22 cellular contexts compared by ENCODE assay signal in the genomic region with DNA sequence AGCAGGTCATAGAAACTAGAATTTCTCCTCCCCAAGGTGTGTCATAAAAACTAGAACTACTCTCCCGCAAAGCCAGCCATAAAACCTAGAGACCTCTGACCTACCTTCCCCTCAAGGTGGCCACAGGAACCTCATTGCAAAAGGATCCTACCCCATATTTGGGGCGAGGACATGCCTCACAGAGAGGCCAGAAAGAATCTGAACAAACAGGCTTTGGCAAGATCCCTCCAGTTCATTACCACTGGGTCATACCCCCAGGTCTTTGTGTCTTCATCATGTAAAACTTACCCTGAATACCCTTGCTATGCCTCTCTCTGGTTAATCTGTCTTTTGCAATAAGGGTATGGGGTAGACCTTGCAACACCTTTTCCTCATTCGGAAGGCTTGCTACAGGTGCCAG.
"Had no signal": no experiment of that assay in that cellular context is flagged by ENCODE, and none has a peak within 500 bp of the region (broad histone marks: within the 10 kb centered on the region; RNA-seq: fewer than 3 reads in every experiment).

No MANE protein-coding gene starts in this region.

- H3K4me1 Mint-ChIP-seq: neural progenitor cell had no signal

- H3K9me3 ChIP-seq: right lobe of liver, tibial nerve had no signal

- DNase-seq: activated CD4-positive, alpha-beta T cell treated with anti-CD3 and anti-CD28 coated beads for 4 hours; activated CD4-positive, alpha-beta T cell treated with anti-CD3 and anti-CD28 coated beads, Interleukin-2, amount 50 U/mL, for 4 hours; activated gamma-delta T cell treated with Interleukin-2 at 50 U/mL for 16 hours; activated naive CD4-positive, alpha-beta T cell treated with anti-CD3 and anti-CD28 coated beads, Interleukin-2, amount 50 U/mL, for 16 hours; activated T-cell treated with anti-CD3 and anti-CD28 coated beads, Interleukin-2, amount 50 U/mL, for 1 hour; amniotic stem cell; central memory CD4-positive, alpha-beta T cell; dermis blood vessel endothelial cell; effector CD4-positive, alpha-beta T cell; islet precursor cell; left ventricle myocardium inferior; occipital lobe; posterior cingulate gyrus; right lobe of liver; stimulated activated CD4-positive, alpha-beta T cell treated with anti-CD3 and anti-CD28 coated beads, Interleukin-2, amount 100 ng/mL, for 48 hours; stimulated activated naive CD4-positive, alpha-beta T cell treated with Interleukin-2 at 50 U/mL for 16 hours; T-helper 1 cell had no signal

- H3K4me3 ChIP-seq: left ventricle myocardium inferior, lung, neural progenitor cell, right lobe of liver, tibial nerve had no signal

- H3K4me3 Mint-ChIP-seq: neural progenitor cell; T-helper 2 cell treated with Interferon-gamma antibody and Interleukin-4, amounts not matched to agents 5 μg/mL and 100 μg/mL, for 36 hours had no signal

- H3K27ac Mint-ChIP-seq: neural progenitor cell; T-helper 2 cell treated with Interferon-gamma antibody and Interleukin-4, amounts not matched to agents 5 μg/mL and 100 μg/mL, for 36 hours had no signal

- H3K27me3 ChIP-seq: neural progenitor cell, right lobe of liver, tibial nerve had no signal

- H3K27ac ChIP-seq: epithelial cell of prostate, left ventricle myocardium inferior, neural progenitor cell, right lobe of liver, tibial nerve had no signal

- H3K9me3 Mint-ChIP-seq: neural progenitor cell; T-helper 2 cell treated with Interferon-gamma antibody and Interleukin-4, amounts not matched to agents 5 μg/mL and 100 μg/mL, for 36 hours had no signal

- H3K4me1 ChIP-seq: left ventricle myocardium inferior, neural progenitor cell, right lobe of liver, tibial nerve had no signal

- H3K36me3 Mint-ChIP-seq: neural progenitor cell had no signal

- H3K36me3 ChIP-seq: left ventricle myocardium inferior, neural progenitor cell, right lobe of liver, tibial nerve had no signal

- ATAC-seq: right lobe of liver had no signal
